32 cellular contexts compared by ENCODE assay signal in genomic region chr10:125520968-125521367, GRCh38.
"Had no signal": no experiment of that assay in that cellular context is flagged by ENCODE, and none has a peak within 500 bp of the region (broad histone marks: within the 10 kb centered on the region; RNA-seq: fewer than 3 reads in every experiment).

No MANE protein-coding gene starts in this region.

- H3K27me3 ChIP-seq: adrenal gland, body of pancreas, cardiac muscle cell, esophagus squamous epithelium, gastroesophageal sphincter had no signal

- H3K36me3 ChIP-seq: adrenal gland, cardiac muscle cell, esophagus squamous epithelium, gastroesophageal sphincter, heart right ventricle had no signal

- H3K4me3 ChIP-seq: adrenal gland, body of pancreas, cardiac muscle cell, esophagus squamous epithelium, gastroesophageal sphincter, heart right ventricle had no signal

- DNase-seq: activated CD4-positive, alpha-beta memory T cell treated with anti-CD3 and anti-CD28 coated beads for 36 hours; activated CD4-positive, alpha-beta T cell treated with anti-CD3 and anti-CD28 coated beads for 36 hours; activated CD4-positive, alpha-beta T cell treated with anti-CD3 and anti-CD28 coated beads, Interleukin-2, amount 10 ng/mL, durations not matched to agents 24 days and 14 days; activated CD4-positive, CD25-positive, alpha-beta regulatory T cell; activated CD4-positive, CD25-positive, alpha-beta regulatory T cell treated with anti-CD3 and anti-CD28 coated beads, Interleukin-2, amount 50 U/mL, for 72 hours; activated CD8-positive, alpha-beta memory T cell treated with anti-CD3 and anti-CD28 coated beads, Interleukin-2, amount 10 ng/mL, durations not matched to agents 7 days and 5 days; activated CD8-positive, alpha-beta memory T cell treated with anti-CD3 and anti-CD28 coated beads, Interleukin-2, amount 50 U/mL, for 4 hours; activated CD8-positive, alpha-beta T cell treated with anti-CD3 and anti-CD28 coated beads, Interleukin-2, amount 10 ng/mL, durations not matched to agents 7 days and 5 days; activated effector memory CD4-positive, alpha-beta T cell treated with anti-CD3 and anti-CD28 coated beads, Interleukin-2, amount 50 U/mL, for 16 hours; activated naive CD4-positive, alpha-beta T cell treated with anti-CD3 and anti-CD28 coated beads for 36 hours; activated naive CD8-positive, alpha-beta T cell treated with anti-CD3 and anti-CD28 coated beads for 36 hours; activated naive CD8-positive, alpha-beta T cell treated with anti-CD3 and anti-CD28 coated beads, Interleukin-2, amount 50 U/mL, for 24 hours; activated T-cell treated with anti-CD3 and anti-CD28 coated beads, Interleukin-2, amount 50 U/mL, for 1 hour; activated T-cell treated with anti-CD3 and anti-CD28 coated beads, Interleukin-2, amount 50 U/mL, for 48 hours; adrenal gland; amygdala; aorta; body of pancreas; cortex of kidney; dermis blood vessel endothelial cell; effector CD4-positive, alpha-beta T cell; effector memory CD8-positive, alpha-beta T cell; esophagus squamous epithelium; foreskin melanocyte; heart right ventricle; T-helper 1 cell; T-helper 17 cell; T1000 had no signal

- H3K27ac ChIP-seq: adrenal gland, body of pancreas, cardiac muscle cell, epithelial cell of prostate, esophagus squamous epithelium, gastroesophageal sphincter, heart right ventricle had no signal

- ATAC-seq: activated CD4-positive, alpha-beta T cell treated with anti-CD3 and anti-CD28 coated beads for 36 hours; activated CD8-positive, alpha-beta memory T cell treated with anti-CD3 and anti-CD28 coated beads, Interleukin-2, amount 10 ng/mL, durations not matched to agents 7 days and 5 days; activated CD8-positive, alpha-beta T cell treated with anti-CD3 and anti-CD28 coated beads, Interleukin-2, amount 10 ng/mL, durations not matched to agents 7 days and 5 days; activated naive CD8-positive, alpha-beta T cell treated with anti-CD3 and anti-CD28 coated beads, Interleukin-2, amount 50 U/mL, for 24 hours; body of pancreas; effector memory CD8-positive, alpha-beta T cell; gastroesophageal sphincter; heart right ventricle; T-helper 17 cell had no signal

- H3K9me3 ChIP-seq: adrenal gland, body of pancreas, esophagus squamous epithelium, gastroesophageal sphincter had no signal

- H3K4me1 ChIP-seq: adrenal gland, body of pancreas, heart right ventricle had no signal

- FAIRE-seq: colon had no signal
